ENCODE assay signal across 17 cellular contexts in genomic region chr10:816958-817357, GRCh38.
DNase-seq lines count a peak whose midpoint lies in the region; ATAC-seq and TF ChIP-seq lines count a peak whose summit lies in the region.
"Had no signal": no experiment of that assay in that cellular context is flagged by ENCODE, and none has a peak within 500 bp of the region (broad histone marks: within the 10 kb centered on the region; RNA-seq: fewer than 3 reads in every experiment).

No MANE protein-coding gene starts in this region.

- H3K18ac ChIP-seq in neuronal stem cell (ENCODE audit: low read length): peak overlapping the region; percentile 17

- H3K4me1 ChIP-seq in neuronal stem cell (ENCODE audit: control insufficient read depth in 2 of 2, insufficient read depth in 1 of 2, low read depth in 1 of 2, low read length in 2 of 2): no peaks in the 10 kb centered on the region

- H3K9ac ChIP-seq in neuronal stem cell (ENCODE audit: low read depth, low read length, poor library complexity): no peak overlapping the region

- peak overlapping the region; percentile 17; the same call in 1 of the 2 replicates for H3K27ac Mint-ChIP-seq in HFFc6

- peaks cover 59% of the 10 kb centered on the region for H3K36me3 Mint-ChIP-seq in HFFc6 (ENCODE audit: low read depth)

- H3K36me3 ChIP-seq in neuronal stem cell (replicated peaks in 1 of 2; ENCODE audit: control insufficient read depth in 2 of 2, insufficient read depth in 2 of 2, low read length in 2 of 2): peaks cover 62 to 98% of the 10 kb centered on the region in 2 donors

- no peak overlapping the region for H3K4me2 ChIP-seq in neuronal stem cell (ENCODE audit: insufficient read depth, low read length, poor library complexity, severe bottlenecking)
- H3K4me2 ChIP-seq: PC-9 had no signal

- no CpG with 5 or more reads among the region's 10 CpGs for WGBS in neuronal stem cell (ENCODE audit: extremely low coverage in 2 of 2, insufficient read length in 2 of 2, insufficient replicate concordance in 1 of 2), 2 donors

- H2BK5ac ChIP-seq in neuronal stem cell (ENCODE audit: low read length): no peak overlapping the region

- H3K4me3 Mint-ChIP-seq in HFFc6: no peak overlapping the region
- H3K4me3 Mint-ChIP-seq: CD4-positive, CD25-positive, alpha-beta regulatory T cell had no signal

- H3K14ac ChIP-seq in neuronal stem cell (ENCODE audit: low read length): no peak overlapping the region

- H3K27me3 ChIP-seq in neuronal stem cell (ENCODE audit: control insufficient read depth in 3 of 3, insufficient read depth in 3 of 3, low read depth in 1 of 3, low read length in 3 of 3): no peaks in the 10 kb centered on the region
- H3K27me3 ChIP-seq: MG63 had no signal

- peak overlapping the region in 1 of 2 donors; percentile 46 for H3K4me3 ChIP-seq in neuronal stem cell (ENCODE audit: low read length in 2 of 2)
- H3K4me3 ChIP-seq: MG63, PC-9 had no signal

- no peak overlapping the region for H2AK5ac ChIP-seq in neuronal stem cell (ENCODE audit: low read depth, low read length)

- peaks cover 2% of the 10 kb centered on the region for H3K79me1 ChIP-seq in neuronal stem cell (ENCODE audit: low read depth, low read length)

- in situ Hi-C loops in G401 (cut with HindIII; ENCODE audit: low sequenced_read_pairs): no loop called here

- peaks cover 8% of the 10 kb centered on the region; the same call in 1 of the 2 replicates for H3K27me3 Mint-ChIP-seq in HFFc6 (ENCODE audit: insufficient read depth)
- H3K27me3 Mint-ChIP-seq: CD4-positive, CD25-positive, alpha-beta regulatory T cell had no signal

- intact Hi-C loops in left ventricle myocardium superior (cut with micrococcal nuclease): no loop called here

- H3K4ac ChIP-seq in neuronal stem cell (ENCODE audit: low read length): no peak overlapping the region

- H3K4me1 Mint-ChIP-seq in HFFc6 (ENCODE audit: low read depth): peaks cover 35% of the 10 kb centered on the region

- no peak overlapping the region for H3K23ac ChIP-seq in neuronal stem cell (ENCODE audit: low read depth, low read length, poor library complexity)

- no peak overlapping the region for H2BK12ac ChIP-seq in neuronal stem cell (ENCODE audit: low read length)

- DNase-seq in G401 (ENCODE audit: low spot score): peak; percentile 19
- DNase-seq in HFFc6: no peak
- DNase-seq in left ventricle myocardium superior: peak; percentile 59
- DNase-seq in neuronal stem cell (ENCODE audit: low spot score): no peak
- no peak for DNase-seq in stimulated activated naive CD4-positive, alpha-beta T cell (lab: John Stamatoyannopoulos, UW)
- DNase-seq: ACHN; CD4-positive, CD25-positive, alpha-beta regulatory T cell; GOT3; MG63; NCI-H1105; NCI-H187 treated with DMSO at 0.1 percent for 48 hours; NCI-H446 treated with DMSO at 0.1 percent for 48 hours; NCI-H748 treated with DMSO at 0.1 percent for 48 hours; PC-9 had no signal

- H3K9me3 ChIP-seq in neuronal stem cell (replicated peaks in 1 of 2; ENCODE audit: control insufficient read depth in 2 of 2, insufficient read depth in 1 of 2, low read depth in 1 of 2, low read length in 2 of 2): no peaks in the 10 kb centered on the region
- H3K9me3 ChIP-seq: MG63 had no signal

- peak; percentile 64 for ATAC-seq in left ventricle myocardium superior
- no peak for ATAC-seq in GM21619 (IDR thresholded peaks at IDR 0.05; ENCODE audit: unreplicated experiment)
- ATAC-seq in GM21367 (IDR thresholded peaks at IDR 0.05; ENCODE audit: unreplicated experiment): no peak
- no peak for ATAC-seq in HG02678 (IDR thresholded peaks at IDR 0.05; ENCODE audit: unreplicated experiment)

- H3K9me3 Mint-ChIP-seq in HFFc6: no peaks in the 10 kb centered on the region
- H3K9me3 Mint-ChIP-seq: CD4-positive, CD25-positive, alpha-beta regulatory T cell had no signal

- H2BK120ac ChIP-seq in neuronal stem cell (ENCODE audit: low read depth, low read length): no peak overlapping the region

- no peak overlapping the region for H4K91ac ChIP-seq in neuronal stem cell (ENCODE audit: low read depth, low read length, poor library complexity)

- no peak overlapping the region for H4K8ac ChIP-seq in neuronal stem cell (ENCODE audit: low read depth, low read length)

- H2AFZ ChIP-seq in neuronal stem cell (ENCODE audit: low read length): no peak overlapping the region
- H2AFZ ChIP-seq: PC-9 had no signal

- no peak overlapping the region for H3K27ac ChIP-seq in neuronal stem cell (replicated peaks; ENCODE audit: low read length)
- H3K27ac ChIP-seq: PC-9 had no signal

- TF ChIP-seq CTCF in HFFc6 (IDR thresholded peaks at IDR 0.05): no peak

- no peak overlapping the region for H2BK15ac ChIP-seq in neuronal stem cell (ENCODE audit: low read length)

Comparison
In these comparisons a context has a peak if more than half of its experiments do, and no peak if none do; other contexts are left out.
1. DNase-seq: peak in G401 (single experiment) and left ventricle myocardium superior (single experiment); none in HFFc6 (single experiment), neuronal stem cell (single experiment) and stimulated activated naive CD4-positive, alpha-beta T cell (0 of 6).